Comparison of ENCODE assay signal across 9 cellular contexts in the genomic region with DNA sequence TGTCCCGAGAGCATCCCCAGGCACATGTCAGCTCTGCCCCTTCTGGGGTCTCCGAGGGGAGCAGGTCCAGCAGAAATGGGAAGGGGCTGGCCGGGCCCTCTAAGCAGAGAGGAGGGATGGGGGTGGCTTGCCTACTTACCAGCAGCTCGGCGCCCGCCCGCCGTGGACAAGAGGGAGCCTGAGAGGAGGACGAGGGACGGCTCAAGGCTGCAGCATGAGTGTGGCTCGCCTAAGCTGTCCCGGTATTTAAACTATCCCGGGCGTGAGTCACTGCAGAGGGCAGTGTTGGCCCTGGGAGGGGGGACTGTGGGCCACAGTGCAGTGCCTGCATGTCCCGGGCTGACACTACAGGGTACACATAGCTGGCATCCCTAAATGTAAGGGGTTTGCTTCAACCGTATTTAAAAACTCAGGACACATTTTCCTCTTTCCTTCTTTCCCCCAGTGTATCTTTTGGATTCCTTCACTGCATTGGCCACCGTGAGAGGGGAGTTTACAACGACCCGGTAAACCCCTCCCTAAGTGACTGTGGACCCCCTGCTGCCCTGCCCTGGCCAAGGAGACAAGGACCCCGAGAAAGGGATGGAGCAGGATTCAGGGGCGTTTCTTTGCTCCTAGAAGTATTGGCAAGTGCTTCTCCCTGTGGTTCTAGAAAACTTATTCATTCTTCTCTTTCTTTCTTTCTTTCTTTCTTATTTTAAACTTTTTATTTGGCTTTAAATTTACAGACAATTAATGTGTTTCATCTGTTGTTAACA. TPM values are rescaled to one million over a fixed set of nuclear protein-coding genes. Genes with fewer than 3 reads are reported as not detected.
DNase-seq lines count a peak whose midpoint lies in the region; ATAC-seq and TF ChIP-seq lines count a peak whose summit lies in the region.
"Had no signal": no experiment of that assay in that cellular context is flagged by ENCODE, and none has a peak within 500 bp of the region (broad histone marks: within the 10 kb centered on the region; RNA-seq: fewer than 3 reads in every experiment).

LRRC15 (minus strand) TSS at position 222 of the 758 bp plus-strand sequence. CDS start 8,700 bp downstream, outside the sequence.

- peak within 1 kb of the TSS in 1 of 2 donors; percentile 74 for H3K27ac Mint-ChIP-seq in stimulated activated naive CD8-positive, alpha-beta T cell treated with anti-CD3 and anti-CD28 coated beads, Interleukin-15, amount 100 ng/mL, for 72 hours
- no peak within 1 kb of the TSS for H3K27ac Mint-ChIP-seq in activated naive CD8-positive, alpha-beta T cell treated with anti-CD3 and anti-CD28 coated beads for 36 hours

- H3K4me3 ChIP-seq in astrocyte of the spinal cord (ENCODE audit: low read depth, low read length): no peak within 1 kb of the TSS
- peak within 1 kb of the TSS; percentile 59; the same call in 1 of the 2 replicates for H3K4me3 ChIP-seq in iPS-20b (ENCODE audit: low read length)
- H3K4me3 ChIP-seq in aorta (ENCODE audit: low read length in 2 of 2): no peak within 1 kb of the TSS

- no peaks in the 10 kb centered on the region for H3K36me3 Mint-ChIP-seq in activated naive CD8-positive, alpha-beta T cell treated with anti-CD3 and anti-CD28 coated beads for 36 hours

- no peak for TF ChIP-seq CTCF in astrocyte of the spinal cord (IDR thresholded peaks at IDR 0.05; ENCODE audit: low read depth, low read length)

- 10 to 12% methylated on average over 21 of the region's 21 CpGs for WGBS in aorta, 2 donors

- H3K9ac ChIP-seq in iPS-20b (ENCODE audit: low read depth, low read length): no peak within 1 kb of the TSS

- intact Hi-C loops in aorta (cut with DNase I): no loop called here

- peaks cover 59% of the 10 kb centered on the region for H3K27me3 Mint-ChIP-seq in stimulated activated naive CD8-positive, alpha-beta T cell treated with anti-CD3 and anti-CD28 coated beads, Interleukin-15, amount 100 ng/mL, for 72 hours
- peaks cover 47% of the 10 kb centered on the region for H3K27me3 Mint-ChIP-seq in activated naive CD8-positive, alpha-beta T cell treated with anti-CD3 and anti-CD28 coated beads for 36 hours

- no peaks in the 10 kb centered on the region for H3K9me3 Mint-ChIP-seq in stimulated activated naive CD8-positive, alpha-beta T cell treated with anti-CD3 and anti-CD28 coated beads, Interleukin-15, amount 100 ng/mL, for 72 hours
- H3K9me3 Mint-ChIP-seq in activated naive CD8-positive, alpha-beta T cell treated with anti-CD3 and anti-CD28 coated beads for 36 hours: no peaks in the 10 kb centered on the region

- H3K27me3 ChIP-seq in iPS-20b (ENCODE audit: insufficient read depth, low read length) (peaks cover 18% of the 10 kb centered on the region), aorta (ENCODE audit: control insufficient read depth in 1 of 2, insufficient read depth in 2 of 2, low read length in 1 of 2) (no peaks in the 10 kb centered on the region)

- no peak within 1 kb of the TSS for H3K4me3 Mint-ChIP-seq in stimulated activated naive CD8-positive, alpha-beta T cell treated with anti-CD3 and anti-CD28 coated beads, Interleukin-15, amount 100 ng/mL, for 72 hours
- H3K4me3 Mint-ChIP-seq in activated naive CD8-positive, alpha-beta T cell treated with anti-CD3 and anti-CD28 coated beads for 36 hours: no peak within 1 kb of the TSS

- DNase-seq in stimulated activated naive CD8-positive, alpha-beta T cell treated with anti-CD3 and anti-CD28 coated beads, Interleukin-15, amount 100 ng/mL, for 72 hours: no peak
- no peak for DNase-seq in stimulated activated naive CD8-positive, alpha-beta T cell treated with anti-CD3 and anti-CD28 coated beads, Interleukin-15, Interleukin-2, amounts not matched to agents 100 U/mL and 50 U/mL, for 24 hours
- DNase-seq in astrocyte of the spinal cord (ENCODE audit: low read depth, low spot score): peak; percentile 36
- DNase-seq in aorta: no peak
- DNase-seq in activated naive CD8-positive, alpha-beta T cell treated with anti-CD3 and anti-CD28 coated beads for 36 hours: no peak
- no peak for DNase-seq in stimulated activated naive CD4-positive, alpha-beta T cell treated with Interleukin-2 at 50 U/mL for 16 hours (lab: John Stamatoyannopoulos, UW)
- DNase-seq: RPMI8226 had no signal

- in situ Hi-C loops in astrocyte of the spinal cord (cut with HindIII; ENCODE audit: low sequenced_read_pairs): no loop called here

- H3K27ac ChIP-seq in iPS-20b (ENCODE audit: low read length): no peak within 1 kb of the TSS
- H3K27ac ChIP-seq in aorta (ENCODE audit: low read depth in 1 of 2, low read length in 2 of 2): no peak within 1 kb of the TSS

- peaks cover 12% of the 10 kb centered on the region; the same call in 1 of the 2 replicates for H3K4me1 ChIP-seq in iPS-20b (ENCODE audit: insufficient read depth, low read length)
- no peaks in the 10 kb centered on the region for H3K4me1 ChIP-seq in aorta (ENCODE audit: control insufficient read depth in 1 of 2, insufficient read depth in 2 of 2, low read length in 2 of 2)

- H3K4me1 Mint-ChIP-seq in stimulated activated naive CD8-positive, alpha-beta T cell treated with anti-CD3 and anti-CD28 coated beads, Interleukin-15, amount 100 ng/mL, for 72 hours: peaks cover 12% of the 10 kb centered on the region
- H3K4me1 Mint-ChIP-seq in activated naive CD8-positive, alpha-beta T cell treated with anti-CD3 and anti-CD28 coated beads for 36 hours: no peaks in the 10 kb centered on the region

- no peaks in the 10 kb centered on the region for H3K36me3 ChIP-seq in iPS-20b (ENCODE audit: insufficient read depth, low read depth, low read length)
- H3K36me3 ChIP-seq in aorta (ENCODE audit: control insufficient read depth in 1 of 2, insufficient read depth in 2 of 2, low read length in 1 of 2): no peaks in the 10 kb centered on the region

- no peaks in the 10 kb centered on the region for H3K9me3 ChIP-seq in iPS-20b (ENCODE audit: insufficient read depth, low read depth, low read length)
- no peaks in the 10 kb centered on the region for H3K9me3 ChIP-seq in aorta (ENCODE audit: control insufficient read depth, low read length)

- peak; percentile 56 for ATAC-seq in stimulated activated naive CD8-positive, alpha-beta T cell treated with anti-CD3 and anti-CD28 coated beads, Interleukin-15, amount 100 ng/mL, for 72 hours
- no peak for ATAC-seq in stimulated activated naive CD8-positive, alpha-beta T cell treated with anti-CD3 and anti-CD28 coated beads, Interleukin-15, Interleukin-2, amounts not matched to agents 100 U/mL and 50 U/mL, for 24 hours
- ATAC-seq in aorta (ENCODE audit: low FRiP score) (peak; percentile 75), HG03571 (IDR thresholded peaks at IDR 0.05; ENCODE audit: unreplicated experiment) (no peak)

RNA-seq across cellular contexts. Expression of gene LRRC15, which starts in this region (rescaled TPM):
- under 1 TPM; 0.06 to 0.54 TPM for total RNA-seq in aorta
- polyA plus RNA-seq in aorta: not detected
- total RNA-seq in activated naive CD8-positive, alpha-beta T cell treated with anti-CD3 and anti-CD28 coated beads for 36 hours: not detected

Comparison
In these comparisons a context has a peak if more than half of its experiments do, and no peak if none do; other contexts are left out.
1. Peak in ATAC-seq in aorta; RNA of the gene not detected or under 1 TPM.